In the genomic region with DNA sequence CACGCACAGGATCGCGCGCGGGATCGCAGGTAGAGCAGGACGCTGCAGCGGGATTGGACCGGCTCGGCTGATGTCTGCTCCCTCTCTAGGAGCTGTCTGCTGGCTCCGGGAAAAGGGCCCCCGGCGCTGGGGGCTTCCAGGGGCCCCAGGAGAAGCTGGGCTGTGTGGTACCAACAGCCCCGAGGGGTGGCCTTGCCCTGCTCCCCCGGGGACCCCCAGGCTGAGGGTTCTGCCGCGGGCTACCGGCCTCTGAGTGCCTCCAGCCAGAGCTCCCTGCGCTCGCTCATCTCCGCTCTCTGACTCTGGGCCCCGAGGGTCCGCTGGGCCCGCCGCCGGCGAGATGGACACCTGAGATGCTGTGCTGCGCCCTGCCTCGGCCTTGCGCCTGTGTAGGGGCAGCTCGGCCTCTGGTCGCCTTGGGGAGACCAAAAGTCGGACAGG, we compare ENCODE assay signal across 14 cellular contexts. TPM values are rescaled to one million over a fixed set of nuclear protein-coding genes. Genes with fewer than 3 reads are reported as not detected.
A peak's percentile ranks its signal among the peaks of the same experiment; 100 is the strongest.
DNase-seq lines count a peak whose midpoint lies in the region; ATAC-seq and TF ChIP-seq lines count a peak whose summit lies in the region.
"Had no signal": no experiment of that assay in that cellular context is flagged by ENCODE, and none has a peak within 500 bp of the region (broad histone marks: within the 10 kb centered on the region; RNA-seq: fewer than 3 reads in every experiment).

No MANE protein-coding gene starts in this region.

- no peak for DNase-seq in activated naive CD4-positive, alpha-beta T cell treated with anti-CD3 and anti-CD28 coated beads, Interleukin-2, amount 50 U/mL, for 72 hours (ENCODE audit: low spot score in 2 of 2)
- peak; percentile 43 for DNase-seq in glutamatergic neuron
- no peak for DNase-seq in DMS 273 treated with DMSO at 0.1 percent for 48 hours (lab: John Stamatoyannopoulos, UW)
- no peak for DNase-seq in NCI-H774 (lab: John Stamatoyannopoulos, UW)
- DNase-seq in DMS114 treated with DMSO at 0.1 percent for 48 hours (lab: John Stamatoyannopoulos, UW; ENCODE audit: unreplicated experiment): no peak
- DNase-seq: activated CD8-positive, alpha-beta T cell treated with anti-CD3 and anti-CD28 coated beads, Interleukin-2, amount 10 ng/mL, durations not matched to agents 7 days and 5 days; heart right ventricle; NK-92 treated with Interleukin-12 subunit alpha and Interleukin-12 subunit beta, amount 100 ng/mL, for 24 hours; SIG-M5 had no signal

- H3K36me3 ChIP-seq in OCI-LY3 (replicated peaks; ENCODE audit: low read depth, low read length): peaks cover 18% of the 10 kb centered on the region
- H3K36me3 ChIP-seq: esophagus muscularis mucosa had no signal

- no peaks in the 10 kb centered on the region for H3K9me3 Mint-ChIP-seq in activated naive CD4-positive, alpha-beta T cell treated with anti-CD3 and anti-CD28 coated beads, Interleukin-2, amount 50 U/mL, for 24 hours
- H3K9me3 Mint-ChIP-seq in activated naive CD4-positive, alpha-beta T cell treated with anti-CD3 and anti-CD28 coated beads, Interleukin-2, amount 50 U/mL, for 72 hours: no peaks in the 10 kb centered on the region
- peaks cover 4% of the 10 kb centered on the region for H3K9me3 Mint-ChIP-seq in glutamatergic neuron (ENCODE audit: unreplicated experiment)
- H3K9me3 Mint-ChIP-seq in stimulated activated memory B cell treated with anti-CD40 and anti-IgM and Interleukin-4, amounts not matched to agents 10 μg/mL and 1 μg/mL and 100 μg/mL, for 72 hours: no peaks in the 10 kb centered on the region

- no peaks in the 10 kb centered on the region for H3K36me3 Mint-ChIP-seq in activated naive CD4-positive, alpha-beta T cell treated with anti-CD3 and anti-CD28 coated beads, Interleukin-2, amount 50 U/mL, for 24 hours
- peaks cover 0 to 24% of the 10 kb centered on the region in 2 donors for H3K36me3 Mint-ChIP-seq in activated naive CD4-positive, alpha-beta T cell treated with anti-CD3 and anti-CD28 coated beads, Interleukin-2, amount 50 U/mL, for 72 hours
- H3K36me3 Mint-ChIP-seq in glutamatergic neuron (ENCODE audit: unreplicated experiment): no peaks in the 10 kb centered on the region
- peaks cover 10% of the 10 kb centered on the region for H3K36me3 Mint-ChIP-seq in stimulated activated memory B cell treated with anti-CD40 and anti-IgM and Interleukin-4, amounts not matched to agents 10 μg/mL and 1 μg/mL and 100 μg/mL, for 72 hours

- no peak overlapping the region for H3K9ac ChIP-seq in OCI-LY3 (ENCODE audit: low read length)
- H3K9ac ChIP-seq: parathyroid adenoma had no signal

- no peak for ATAC-seq in activated naive CD4-positive, alpha-beta T cell treated with anti-CD3 and anti-CD28 coated beads, Interleukin-2, amount 50 U/mL, for 72 hours
- no peak for ATAC-seq in stimulated activated memory B cell treated with anti-CD40 and anti-IgM and Interleukin-4, amounts not matched to agents 10 μg/mL and 1 μg/mL and 100 μg/mL, for 72 hours
- ATAC-seq: activated CD8-positive, alpha-beta T cell treated with anti-CD3 and anti-CD28 coated beads, Interleukin-2, amount 10 ng/mL, durations not matched to agents 7 days and 5 days; heart right ventricle had no signal

- peaks cover 44% of the 10 kb centered on the region for H3K79me2 ChIP-seq in OCI-LY3 (ENCODE audit: low read length)
- H3K79me2 ChIP-seq: parathyroid adenoma had no signal

- TF ChIP-seq CTCF in OCI-LY3 (IDR thresholded peaks at IDR 0.05; ENCODE audit: low read depth, low read length) (no peak), glutamatergic neuron (IDR thresholded peaks at IDR 0.05; ENCODE audit: partially characterized antibody, unreplicated experiment) (no peak)

- H3K4me3 Mint-ChIP-seq in activated naive CD4-positive, alpha-beta T cell treated with anti-CD3 and anti-CD28 coated beads, Interleukin-2, amount 50 U/mL, for 24 hours: peak overlapping the region; percentile 23
- H3K4me3 Mint-ChIP-seq in glutamatergic neuron (ENCODE audit: unreplicated experiment): peak overlapping the region; percentile 83
- peak overlapping the region; percentile 72 for H3K4me3 Mint-ChIP-seq in stimulated activated memory B cell treated with anti-CD40 and anti-IgM and Interleukin-4, amounts not matched to agents 10 μg/mL and 1 μg/mL and 100 μg/mL, for 72 hours

- no peak overlapping the region for H2AFZ ChIP-seq in OCI-LY3 (ENCODE audit: low read depth, low read length)

- H3K27me3 Mint-ChIP-seq in activated naive CD4-positive, alpha-beta T cell treated with anti-CD3 and anti-CD28 coated beads, Interleukin-2, amount 50 U/mL, for 24 hours: peaks cover 13% of the 10 kb centered on the region
- peaks cover 9% of the 10 kb centered on the region for H3K27me3 Mint-ChIP-seq in glutamatergic neuron (ENCODE audit: unreplicated experiment)
- peaks cover 57% of the 10 kb centered on the region for H3K27me3 Mint-ChIP-seq in stimulated activated memory B cell treated with anti-CD40 and anti-IgM and Interleukin-4, amounts not matched to agents 10 μg/mL and 1 μg/mL and 100 μg/mL, for 72 hours

- no peaks in the 10 kb centered on the region for H3K9me3 ChIP-seq in OCI-LY3 (ENCODE audit: insufficient read depth, low read length)
- H3K9me3 ChIP-seq: esophagus muscularis mucosa, heart right ventricle had no signal

- peaks cover 13% of the 10 kb centered on the region for H3K4me1 Mint-ChIP-seq in activated naive CD4-positive, alpha-beta T cell treated with anti-CD3 and anti-CD28 coated beads, Interleukin-2, amount 50 U/mL, for 24 hours
- peaks cover 11% of the 10 kb centered on the region for H3K4me1 Mint-ChIP-seq in glutamatergic neuron (ENCODE audit: low read depth, unreplicated experiment)
- H3K4me1 Mint-ChIP-seq in stimulated activated memory B cell treated with anti-CD40 and anti-IgM and Interleukin-4, amounts not matched to agents 10 μg/mL and 1 μg/mL and 100 μg/mL, for 72 hours: peaks cover 56% of the 10 kb centered on the region

- peak overlapping the region; percentile 91 for H3K27ac ChIP-seq in OCI-LY3 (ENCODE audit: low read length)
- H3K27ac ChIP-seq: esophagus muscularis mucosa, heart right ventricle had no signal

- no peak overlapping the region for H3K27ac Mint-ChIP-seq in activated naive CD4-positive, alpha-beta T cell treated with anti-CD3 and anti-CD28 coated beads, Interleukin-2, amount 50 U/mL, for 24 hours
- H3K27ac Mint-ChIP-seq in activated naive CD4-positive, alpha-beta T cell treated with anti-CD3 and anti-CD28 coated beads, Interleukin-2, amount 50 U/mL, for 72 hours: no peak overlapping the region
- peak overlapping the region; percentile 88 for H3K27ac Mint-ChIP-seq in glutamatergic neuron (ENCODE audit: unreplicated experiment)
- H3K27ac Mint-ChIP-seq in stimulated activated memory B cell treated with anti-CD40 and anti-IgM and Interleukin-4, amounts not matched to agents 10 μg/mL and 1 μg/mL and 100 μg/mL, for 72 hours: no peak overlapping the region

- peak overlapping the region; percentile 97 for H3K4me3 ChIP-seq in OCI-LY3 (ENCODE audit: low read length)

- H3K4me1 ChIP-seq in OCI-LY3 (ENCODE audit: low read length): peaks cover 26% of the 10 kb centered on the region

- H3K4me2 ChIP-seq in OCI-LY3 (ENCODE audit: low read length): peak overlapping the region; percentile 85

- peaks cover 36% of the 10 kb centered on the region for H4K20me1 ChIP-seq in OCI-LY3 (ENCODE audit: insufficient read depth, low read length)

- no peaks in the 10 kb centered on the region for H3K27me3 ChIP-seq in OCI-LY3 (ENCODE audit: low read depth, low read length)

RNA-seq across cellular contexts. Expression of a gene that starts 1.4 kb away (rescaled TPM):
- 10 to 100 TPM; 24.0 to 31.6 TPM for total RNA-seq in activated naive CD4-positive, alpha-beta T cell treated with anti-CD3 and anti-CD28 coated beads, Interleukin-2, amount 50 U/mL, for 72 hours
- 69.1 TPM for total RNA-seq in glutamatergic neuron (ENCODE audit: unreplicated experiment)

RNA-seq across cellular contexts. Expression of a gene that starts 3.7 kb away (rescaled TPM):
- not detected for total RNA-seq in activated naive CD4-positive, alpha-beta T cell treated with anti-CD3 and anti-CD28 coated beads, Interleukin-2, amount 50 U/mL, for 72 hours
- total RNA-seq in glutamatergic neuron (ENCODE audit: unreplicated experiment): 12.8 TPM
- total RNA-seq: heart right ventricle had no signal

RNA-seq across cellular contexts. Expression of a gene that starts 12.5 kb away (rescaled TPM):
- 100 to 1,000 TPM; 125 to 193 TPM for total RNA-seq in activated naive CD4-positive, alpha-beta T cell treated with anti-CD3 and anti-CD28 coated beads, Interleukin-2, amount 50 U/mL, for 72 hours
- total RNA-seq in glutamatergic neuron (ENCODE audit: unreplicated experiment): 8.5 TPM

RNA-seq across cellular contexts. Expression of a gene that starts 45.0 kb away (rescaled TPM):
- under 1 TPM in 1 of 2 donors, not detected in 1; 0.11 TPM for total RNA-seq in activated naive CD4-positive, alpha-beta T cell treated with anti-CD3 and anti-CD28 coated beads, Interleukin-2, amount 50 U/mL, for 72 hours
- 0.39 TPM for total RNA-seq in glutamatergic neuron (ENCODE audit: unreplicated experiment)

RNA-seq across cellular contexts. Expression of a gene that starts 50.2 kb away (rescaled TPM):
- total RNA-seq in activated naive CD4-positive, alpha-beta T cell treated with anti-CD3 and anti-CD28 coated beads, Interleukin-2, amount 50 U/mL, for 72 hours: not detected
- 31.1 TPM for total RNA-seq in glutamatergic neuron (ENCODE audit: unreplicated experiment)
- total RNA-seq: activated CD8-positive, alpha-beta T cell treated with anti-CD3 and anti-CD28 coated beads, Interleukin-2, amount 10 ng/mL, durations not matched to agents 7 days and 5 days; esophagus muscularis mucosa had no signal

Comparison
In these comparisons a context has a peak if more than half of its experiments do, and no peak if none do; other contexts are left out.
1. H3K4me3 Mint-ChIP-seq: peak in every context shown above with its lines; median percentile 83 in glutamatergic neuron; 72 in stimulated activated memory B cell treated with anti-CD40 and anti-IgM and Interleukin-4, amounts not matched to agents 10 μg/mL and 1 μg/mL and 100 μg/mL, for 72 hours; 23 in activated naive CD4-positive, alpha-beta T cell treated with anti-CD3 and anti-CD28 coated beads, Interleukin-2, amount 50 U/mL, for 24 hours.
2. RNA of a gene that starts 3.7 kb away (total RNA-seq): 12.8 TPM in glutamatergic neuron (single experiment); not detected in activated naive CD4-positive, alpha-beta T cell treated with anti-CD3 and anti-CD28 coated beads, Interleukin-2, amount 50 U/mL, for 72 hours; every median in the first group is over 10 times any median in the second.
3. RNA of a gene that starts 12.5 kb away (total RNA-seq): 125 to 193 TPM in activated naive CD4-positive, alpha-beta T cell treated with anti-CD3 and anti-CD28 coated beads, Interleukin-2, amount 50 U/mL, for 72 hours; 8.5 TPM in glutamatergic neuron (single experiment); every median in the first group is over 10 times any median in the second.